ENCODE assay signal across 15 cellular contexts in genomic region chr15:38508647-38509046, GRCh38. TPM values are rescaled to one million over a fixed set of nuclear protein-coding genes. Genes with fewer than 3 reads are reported as not detected.
DNase-seq lines count a peak whose midpoint lies in the region; ATAC-seq and TF ChIP-seq lines count a peak whose summit lies in the region.
"Had no signal": no experiment of that assay in that cellular context is flagged by ENCODE, and none has a peak within 500 bp of the region (broad histone marks: within the 10 kb centered on the region; RNA-seq: fewer than 3 reads in every experiment).

No MANE protein-coding gene starts in this region.

- H3K27me3 Mint-ChIP-seq in activated CD8-positive, alpha-beta memory T cell treated with anti-CD3 and anti-CD28 coated beads, Interleukin-2, amount 10 ng/mL, durations not matched to agents 7 days and 5 days = no peaks in the 10 kb centered on the region
- no peaks in the 10 kb centered on the region for H3K27me3 Mint-ChIP-seq in T-helper 17 cell
- no peaks in the 10 kb centered on the region for H3K27me3 Mint-ChIP-seq in natural killer cell (ENCODE audit: low read depth in 2 of 2)

- no peaks in the 10 kb centered on the region for H3K9me3 Mint-ChIP-seq in activated CD8-positive, alpha-beta memory T cell treated with anti-CD3 and anti-CD28 coated beads, Interleukin-2, amount 10 ng/mL, durations not matched to agents 7 days and 5 days (ENCODE audit: low read depth)
- no peaks in the 10 kb centered on the region for H3K9me3 Mint-ChIP-seq in natural killer cell
- H3K9me3 Mint-ChIP-seq: GM23338 had no signal

- TF ChIP-seq CTCF in natural killer cell (IDR thresholded peaks at IDR 0.05) = no peak

- peaks cover 86% of the 10 kb centered on the region for H3K36me3 Mint-ChIP-seq in activated CD8-positive, alpha-beta memory T cell treated with anti-CD3 and anti-CD28 coated beads, Interleukin-2, amount 10 ng/mL, durations not matched to agents 7 days and 5 days
- H3K36me3 Mint-ChIP-seq in T-helper 17 cell (ENCODE audit: low read depth) = peaks cover 3% of the 10 kb centered on the region
- H3K36me3 Mint-ChIP-seq in natural killer cell = peaks cover 23% of the 10 kb centered on the region

- DNase-seq in activated CD8-positive, alpha-beta memory T cell treated with anti-CD3 and anti-CD28 coated beads, Interleukin-2, amount 10 ng/mL, durations not matched to agents 7 days and 5 days = peak; percentile 59
- DNase-seq in activated CD8-positive, alpha-beta memory T cell treated with anti-CD3 and anti-CD28 coated beads, Interleukin-2, amount 50 U/mL, for 4 hours = no peak
- DNase-seq in T-helper 17 cell = no peak
- DNase-seq in natural killer cell = no peak
- no peak for DNase-seq in stimulated activated CD4-positive, alpha-beta T cell treated with anti-CD3 and anti-CD28 coated beads, Interleukin-2, amount 100 ng/mL, for 48 hours
- DNase-seq in NCI-H1092 (lab: John Stamatoyannopoulos, UW) = no peak
- DNase-seq: Calu3, NCI-H1105 treated with DMSO at 0.1 percent for 48 hours, NCI-H345, tibial artery had no signal

- peaks cover 63% of the 10 kb centered on the region for H3K4me1 Mint-ChIP-seq in activated CD8-positive, alpha-beta memory T cell treated with anti-CD3 and anti-CD28 coated beads, Interleukin-2, amount 10 ng/mL, durations not matched to agents 7 days and 5 days
- peaks cover 4% of the 10 kb centered on the region for H3K4me1 Mint-ChIP-seq in T-helper 17 cell
- H3K4me1 Mint-ChIP-seq in natural killer cell = peaks cover 5% of the 10 kb centered on the region in 2 donors

- H3K27ac Mint-ChIP-seq in activated CD8-positive, alpha-beta memory T cell treated with anti-CD3 and anti-CD28 coated beads, Interleukin-2, amount 10 ng/mL, durations not matched to agents 7 days and 5 days = peak overlapping the region; percentile 83
- H3K27ac Mint-ChIP-seq in T-helper 17 cell = peak overlapping the region; percentile 86
- peak overlapping the region; percentile 40 to 70 for H3K27ac Mint-ChIP-seq in natural killer cell
- H3K27ac Mint-ChIP-seq: GM23338 had no signal

- no peaks in the 10 kb centered on the region for H3K9me3 ChIP-seq in T-helper 17 cell (ENCODE audit: control insufficient read depth, low read length, poor library complexity, severe bottlenecking)
- H3K9me3 ChIP-seq: A549, prostate gland, tibial artery had no signal

- CTCF ChIA-PET in activated CD8-positive, alpha-beta memory T cell treated with anti-CD3 and anti-CD28 coated beads, Interleukin-2, amount 10 ng/mL, durations not matched to agents 7 days and 5 days (lab: Charles Lee) = interaction anchor here (0.9 to 1.8 kb wide), 4 partner anchors 19 to 191 kb away, joined by 3 to 7 read pairs (median 4); no protein-coding TSS in a partner anchor

- H3K4me3 Mint-ChIP-seq in activated CD8-positive, alpha-beta memory T cell treated with anti-CD3 and anti-CD28 coated beads, Interleukin-2, amount 10 ng/mL, durations not matched to agents 7 days and 5 days = peak overlapping the region; percentile 24
- H3K4me3 Mint-ChIP-seq in T-helper 17 cell (no peak overlapping the region), natural killer cell (no peak overlapping the region)
- H3K4me3 Mint-ChIP-seq: GM23338 had no signal

- ATAC-seq in activated CD8-positive, alpha-beta memory T cell treated with anti-CD3 and anti-CD28 coated beads, Interleukin-2, amount 10 ng/mL, durations not matched to agents 7 days and 5 days = peak; percentile 76
- ATAC-seq in GM21737 (IDR thresholded peaks at IDR 0.05; ENCODE audit: unreplicated experiment) (peak; percentile 42), T-helper 17 cell (no peak), natural killer cell (no peak), HG03135 (IDR thresholded peaks at IDR 0.05; ENCODE audit: unreplicated experiment) (no peak)
- ATAC-seq: A549, GM23338 had no signal

- intact Hi-C loops in natural killer cell (cut with micrococcal nuclease) = no loop called here

RNA-seq across cellular contexts. Expression of gene FAM98B, which starts 54.7 kb away (rescaled TPM):
- 10 to 100 TPM; 34.8 to 41.4 TPM for total RNA-seq in activated CD8-positive, alpha-beta memory T cell treated with anti-CD3 and anti-CD28 coated beads, Interleukin-2, amount 10 ng/mL, durations not matched to agents 7 days and 5 days
- total RNA-seq in T-helper 17 cell = 10 to 100 TPM; 19.6 to 22.6 TPM
- 10 to 100 TPM; 27.5 to 34.0 (median 29.0) TPM for total RNA-seq in natural killer cell

RNA-seq across cellular contexts. Expression of gene RASGRP1, which starts 56.0 kb away (rescaled TPM):
- 100 to 1,000 TPM; 143 to 202 TPM for total RNA-seq in activated CD8-positive, alpha-beta memory T cell treated with anti-CD3 and anti-CD28 coated beads, Interleukin-2, amount 10 ng/mL, durations not matched to agents 7 days and 5 days
- total RNA-seq in T-helper 17 cell (100 to 1,000 TPM; 121 to 138 TPM), natural killer cell (100 to 1,000 TPM in 1 of 3 donors, 10 to 100 TPM in 2; 65.9 to 122 (median 96.5) TPM)

Comparison
In these comparisons a context has a peak if more than half of its experiments do, and no peak if none do; other contexts are left out.
1. ATAC-seq: peak in activated CD8-positive, alpha-beta memory T cell treated with anti-CD3 and anti-CD28 coated beads, Interleukin-2, amount 10 ng/mL, durations not matched to agents 7 days and 5 days (single experiment) and GM21737 (single experiment); none in T-helper 17 cell (single experiment), natural killer cell (0 of 3) and HG03135 (single experiment).
2. Peak in every context shown above with its lines, with median percentiles within 50 percentile points of each other: H3K27ac Mint-ChIP-seq.